Comparison of ENCODE assay signal across 8 cellular contexts in genomic region chr3:99842826-99843589, GRCh38. TPM values are rescaled to one million over a fixed set of nuclear protein-coding genes. Genes with fewer than 3 reads are reported as not detected.
A peak's percentile ranks its signal among the peaks of the same experiment; 100 is the strongest.
DNase-seq lines count a peak whose midpoint lies in the region; ATAC-seq, FAIRE-seq and TF ChIP-seq lines count a peak whose summit lies in the region.

No MANE protein-coding gene starts in this region.

- FAIRE-seq in urothelium cell line (lab: Jason Lieb, UNC): no peak

- peaks cover 0 to 2% of the 10 kb centered on the region in 2 donors for H3K36me3 ChIP-seq in lung (ENCODE audit: control insufficient read depth in 2 of 2, insufficient read depth in 2 of 2, low read length in 2 of 2)

- no peak overlapping the region for H3K4me3 ChIP-seq in lung

- TF ChIP-seq CTCF in lung (IDR thresholded peaks at IDR 0.05; ENCODE audit: control extremely low read depth, extremely low read depth): peak; percentile 55

- no peaks in the 10 kb centered on the region for H3K27me3 ChIP-seq in lung (ENCODE audit: control insufficient read depth, insufficient read depth)

- peak; percentile 58 for DNase-seq in NCI-H1105 treated with DMSO at 0.1 percent for 48 hours (lab: John Stamatoyannopoulos, UW)
- no peak for DNase-seq in NCI-H1105 (lab: John Stamatoyannopoulos, UW)
- DNase-seq in NCI-H748 treated with DMSO at 0.1 percent for 48 hours (lab: John Stamatoyannopoulos, UW): peak; percentile 44
- no peak for DNase-seq in lung (ENCODE audit: low spot score)
- DNase-seq in urothelium cell line (ENCODE audit: low spot score): peak; percentile 56

- H3K9me3 ChIP-seq in lung (ENCODE audit: control insufficient read depth in 2 of 2, insufficient read depth in 1 of 2, low read length in 1 of 2): no peaks in the 10 kb centered on the region

- WGBS in lung, 2 donors: 41 to 53% methylated on average over 2 of the region's 2 CpGs

- ATAC-seq in HG02885 (IDR thresholded peaks at IDR 0.05; ENCODE audit: poor library complexity, unreplicated experiment) (peak; percentile 60), lung (ENCODE audit: insufficient read depth, low FRiP score) (no peak), HG02840 (IDR thresholded peaks at IDR 0.05; ENCODE audit: low FRiP score, unreplicated experiment) (no peak)

- H3K27ac ChIP-seq in cingulate gyrus (ENCODE audit: low read depth, low read length) (peak overlapping the region; percentile 12), lung (ENCODE audit: low read depth in 1 of 2, low read length in 1 of 2) (peak overlapping the region in 1 of 2 donors; percentile 42)

- peaks cover 1 to 6% of the 10 kb centered on the region in 2 donors for H3K4me1 ChIP-seq in lung (ENCODE audit: control insufficient read depth in 2 of 2, insufficient read depth in 2 of 2, low read length in 2 of 2)

RNA-seq across cellular contexts. Expression of gene CMSS1, which starts 25.3 kb away (rescaled TPM):
- total RNA-seq in lung: 10 to 100 TPM; 12.3 to 28.9 TPM
- 10 to 100 TPM; 20.0 to 25.2 TPM for polyA plus RNA-seq in lung

Comparison
In these comparisons a context has a peak if more than half of its experiments do, and no peak if none do; other contexts are left out.
1. DNase-seq: peak in NCI-H1105 treated with DMSO at 0.1 percent for 48 hours (single experiment), NCI-H748 treated with DMSO at 0.1 percent for 48 hours (single experiment) and urothelium cell line (single experiment); none in NCI-H1105 (single experiment) and lung (single experiment).